Comparison of ENCODE assay signal across 8 cellular contexts in genomic region chr19:2237869-2238153, GRCh38. TPM values are rescaled to one million over a fixed set of nuclear protein-coding genes. Genes with fewer than 3 reads are reported as not detected.
DNase-seq lines count a peak whose midpoint lies in the region; ATAC-seq and TF ChIP-seq lines count a peak whose summit lies in the region.

No MANE protein-coding gene starts in this region.

- TF ChIP-seq POLR2A in body of pancreas (IDR thresholded peaks at IDR 0.05) = no peak

- peaks cover 15% of the 10 kb centered on the region; the same call in 2 of the 3 replicates for H3K9me3 Mint-ChIP-seq in GM23338

- H3K36me3 ChIP-seq in GM23338 (ENCODE audit: insufficient read depth) (no peaks in the 10 kb centered on the region), skeletal muscle satellite cell (ENCODE audit: insufficient read depth, low read length) (peaks cover 22% of the 10 kb centered on the region), body of pancreas (replicated peaks in 1 of 2; ENCODE audit: insufficient read depth in 1 of 2, low read depth in 2 of 2) (no peaks in the 10 kb centered on the region)

- intact Hi-C loops in body of pancreas (cut with DNase I) = no loop called here
- intact Hi-C loops in left ventricle myocardium superior (cut with micrococcal nuclease) = no loop called here

- H3K4me1 ChIP-seq in GM23338 (ENCODE audit: insufficient read depth) = peaks cover 32% of the 10 kb centered on the region
- H3K4me1 ChIP-seq in skeletal muscle satellite cell (ENCODE audit: control insufficient read depth, insufficient read depth, low read length) = peaks cover 59% of the 10 kb centered on the region
- peaks cover 78% of the 10 kb centered on the region for H3K4me1 ChIP-seq in body of pancreas

- peaks cover 19% of the 10 kb centered on the region for H3K27me3 Mint-ChIP-seq in GM23338 (ENCODE audit: insufficient read depth, low read depth, poor library complexity)
- no peaks in the 10 kb centered on the region for H3K27me3 Mint-ChIP-seq in T-helper 17 cell

- H3K27me3 ChIP-seq in GM23338 (ENCODE audit: insufficient read depth) (no peaks in the 10 kb centered on the region), skeletal muscle satellite cell (ENCODE audit: control insufficient read depth, insufficient read depth, low read length) (no peaks in the 10 kb centered on the region), body of pancreas (no peaks in the 10 kb centered on the region)

- H3K27ac Mint-ChIP-seq in GM23338 (peak overlapping the region; percentile 90; the same call in 1 of the 2 replicates), T-helper 17 cell (peak overlapping the region; percentile 91)

- H3K9ac ChIP-seq in skeletal muscle satellite cell (ENCODE audit: low read depth, low read length) = peak overlapping the region; percentile 94

- WGBS in body of pancreas, 2 donors = 72 to 85% methylated on average over 6 of the region's 6 CpGs

- H3K79me2 ChIP-seq in GM23338 (replicated peaks; ENCODE audit: insufficient read depth) = peaks cover 80% of the 10 kb centered on the region

- H3K36me3 Mint-ChIP-seq in GM23338 (ENCODE audit: low read depth) (peaks cover 48% of the 10 kb centered on the region), T-helper 17 cell (ENCODE audit: low read depth) (peaks cover 2% of the 10 kb centered on the region)

- DNase-seq in GM23338 (ENCODE audit: low spot score) (no peak), T-helper 17 cell (no peak), fibroblast of the aortic adventitia (ENCODE audit: low read depth) (no peak), body of pancreas (no peak), MV-4-11 (lab: John Stamatoyannopoulos, UW) (no peak), left ventricle myocardium superior (no peak)
- DNase-seq in stimulated activated CD4-positive, alpha-beta T cell treated with anti-CD3 and anti-CD28 coated beads, Interleukin-4, amount 100 ng/mL, for 4 hours = no peak

- peak overlapping the region; percentile 96 for H3K4me3 ChIP-seq in GM23338
- H3K4me3 ChIP-seq in fibroblast of the aortic adventitia (ENCODE audit: low read depth, low read length) = peak overlapping the region; percentile 84
- H3K4me3 ChIP-seq in skeletal muscle satellite cell (ENCODE audit: low read length) = peak overlapping the region; percentile 90
- no peak overlapping the region for H3K4me3 ChIP-seq in body of pancreas

- H3K4me1 Mint-ChIP-seq in GM23338 (peaks cover 45% of the 10 kb centered on the region), T-helper 17 cell (peaks cover 63% of the 10 kb centered on the region)

- H3F3A ChIP-seq in GM23338 (replicated peaks; ENCODE audit: low read depth) = peaks cover 23% of the 10 kb centered on the region; the same call in 1 of the 2 replicates

- H3K9me3 ChIP-seq in T-helper 17 cell (ENCODE audit: control insufficient read depth, low read length, poor library complexity, severe bottlenecking) = no peaks in the 10 kb centered on the region
- H3K9me3 ChIP-seq in skeletal muscle satellite cell (replicated peaks; ENCODE audit: low read length) = no peaks in the 10 kb centered on the region
- H3K9me3 ChIP-seq in body of pancreas = no peaks in the 10 kb centered on the region

- no peak overlapping the region for H2AFZ ChIP-seq in GM23338

- H3K4me3 Mint-ChIP-seq in GM23338 = peak overlapping the region; percentile 98
- peak overlapping the region; percentile 96 for H3K4me3 Mint-ChIP-seq in T-helper 17 cell

- H3K9me2 ChIP-seq in GM23338 (ENCODE audit: insufficient read depth) = no peaks in the 10 kb centered on the region

- no peak for ATAC-seq in GM23338
- no peak for ATAC-seq in T-helper 17 cell
- ATAC-seq in body of pancreas = no peak
- no peak for ATAC-seq in left ventricle myocardium superior

- H3K4me2 ChIP-seq in GM23338 (peak overlapping the region; percentile 97), skeletal muscle satellite cell (ENCODE audit: low read length) (peak overlapping the region; percentile 99)

- H3K27ac ChIP-seq in GM23338 (ENCODE audit: low read depth) = no peak overlapping the region
- H3K27ac ChIP-seq in body of pancreas = peak overlapping the region in 1 of 4 donors; percentile 98

- peaks cover 45% of the 10 kb centered on the region for H4K20me1 ChIP-seq in GM23338 (replicated peaks; ENCODE audit: insufficient read depth)

- no peak for TF ChIP-seq CTCF in GM23338 (conservative IDR thresholded peaks at IDR 0.05; ENCODE audit: low read depth in 2 of 2)
- TF ChIP-seq CTCF in fibroblast of the aortic adventitia (IDR thresholded peaks at IDR 0.05; ENCODE audit: insufficient read depth, low read length) = no peak
- TF ChIP-seq CTCF in body of pancreas (IDR thresholded peaks at IDR 0.05) = no peak

TF ChIP-seq in GM23338, 12 proteins besides CTCF, POLR2A, EP300 and RAD21 (continues in another document):
- TF ChIP-seq ZNF114 (CRISPR knock-in tag; IDR thresholded peaks at IDR 0.05) (no peak), STAT1 (IDR thresholded peaks at IDR 0.05; ENCODE audit: unreplicated experiment) (no peak)

RNA-seq across cellular contexts. Expression of gene SF3A2, which starts 1.2 kb away (rescaled TPM):
- 79.1 and 128 TPM in 2 replicates for total RNA-seq in GM23338 (2014; rRNA removed; shearing (Covaris generic))
- 67.7 and 76.0 TPM in 2 replicates for polyA plus RNA-seq in GM23338 (2016; fragmentation: Nextera tagmentation; extraction: Ambion mirVana)
- total RNA-seq in T-helper 17 cell (100 to 1,000 TPM; 119 to 135 TPM), fibroblast of the aortic adventitia (ENCODE audit: low replicate concordance) (11.9 and 29.6 TPM in 2 replicates), body of pancreas (10 to 100 TPM; 15.5 to 30.1 TPM), left ventricle myocardium superior (31.4 TPM)
- 25.3 and 25.8 TPM in 2 replicates for total RNA-seq in skeletal muscle satellite cell (2012; rRNA removed)

RNA-seq across cellular contexts. Expression of gene PLEKHJ1, which starts 1.7 kb away (rescaled TPM):
- total RNA-seq in GM23338 (2014; rRNA removed; shearing (Covaris generic)) = 175 and 210 TPM in 2 replicates
- 142 and 146 TPM in 2 replicates for polyA plus RNA-seq in GM23338 (2016; fragmentation: Nextera tagmentation; extraction: Ambion mirVana)
- total RNA-seq in T-helper 17 cell = 10 to 100 TPM; 38.6 to 40.2 TPM
- total RNA-seq in fibroblast of the aortic adventitia (ENCODE audit: low replicate concordance) = 30.9 and 33.4 TPM in 2 replicates
- 32.4 and 40.4 TPM in 2 replicates for total RNA-seq in skeletal muscle satellite cell (2012; rRNA removed)
- 10 to 100 TPM; 47.5 to 89.0 TPM for total RNA-seq in body of pancreas
- 60.7 TPM for total RNA-seq in left ventricle myocardium superior

RNA-seq across cellular contexts. Expression of gene AMH, which starts 11.3 kb away (rescaled TPM):
- total RNA-seq in GM23338 (2014; rRNA removed; shearing (Covaris generic)) = 2.6 and 6.8 TPM in 2 replicates
- polyA plus RNA-seq in GM23338 (2016; fragmentation: Nextera tagmentation; extraction: Ambion mirVana) = 1.4 and 1.9 TPM in 2 replicates
- total RNA-seq in T-helper 17 cell = 1 to 10 TPM in 1 of 2 donors, under 1 TPM in 1; 0.50 to 2.7 TPM
- 0.81 and 1.8 TPM in 2 replicates for total RNA-seq in fibroblast of the aortic adventitia (ENCODE audit: low replicate concordance)
- 0.76 and 1.1 TPM in 2 replicates for total RNA-seq in skeletal muscle satellite cell (2012; rRNA removed)
- 10 to 100 TPM in 1 of 2 donors, under 1 TPM in 1; 0.99 to 11.7 TPM for total RNA-seq in body of pancreas
- total RNA-seq in left ventricle myocardium superior = 1.6 TPM

RNA-seq across cellular contexts. Expression of gene JSRP1, which starts 18.4 kb away (rescaled TPM):
- total RNA-seq in GM23338 (2014; rRNA removed; shearing (Covaris generic)) = 2.4 and 4.5 TPM in 2 replicates
- polyA plus RNA-seq in GM23338 (2016; fragmentation: Nextera tagmentation; extraction: Ambion mirVana) = 3.1 and 3.7 TPM in 2 replicates
- total RNA-seq in T-helper 17 cell (1 to 10 TPM in 1 of 2 donors, under 1 TPM in 1; 0.55 to 1.0 TPM), fibroblast of the aortic adventitia (ENCODE audit: low replicate concordance) (0.27 and 0.74 TPM in 2 replicates), body of pancreas (not detected), left ventricle myocardium superior (not detected)
- total RNA-seq in skeletal muscle satellite cell (2012; rRNA removed) = 2.3 and 9.4 TPM in 2 replicates

RNA-seq across cellular contexts. Expression of gene PEAK3, which starts 44.2 kb away (rescaled TPM):
- total RNA-seq in GM23338 (2014; rRNA removed; shearing (Covaris generic)) = not detected in 2 replicates
- polyA plus RNA-seq in GM23338 (2016; fragmentation: Nextera tagmentation; extraction: Ambion mirVana) = not detected in 2 replicates
- not detected for total RNA-seq in T-helper 17 cell
- not detected in 2 replicates for total RNA-seq in fibroblast of the aortic adventitia (ENCODE audit: low replicate concordance)
- not detected in 2 replicates for total RNA-seq in skeletal muscle satellite cell (2012; rRNA removed)
- under 1 TPM; 0.66 to 0.78 TPM for total RNA-seq in body of pancreas
- 0.87 TPM for total RNA-seq in left ventricle myocardium superior

Comparison
In these comparisons a context has a peak if more than half of its experiments do, and no peak if none do; other contexts are left out.
1. H3K4me3 ChIP-seq: peak in GM23338 (single experiment), fibroblast of the aortic adventitia (single experiment) and skeletal muscle satellite cell (single experiment); none in body of pancreas (0 of 2).